Comparison of ENCODE assay signal across 22 cellular contexts in the genomic region with DNA sequence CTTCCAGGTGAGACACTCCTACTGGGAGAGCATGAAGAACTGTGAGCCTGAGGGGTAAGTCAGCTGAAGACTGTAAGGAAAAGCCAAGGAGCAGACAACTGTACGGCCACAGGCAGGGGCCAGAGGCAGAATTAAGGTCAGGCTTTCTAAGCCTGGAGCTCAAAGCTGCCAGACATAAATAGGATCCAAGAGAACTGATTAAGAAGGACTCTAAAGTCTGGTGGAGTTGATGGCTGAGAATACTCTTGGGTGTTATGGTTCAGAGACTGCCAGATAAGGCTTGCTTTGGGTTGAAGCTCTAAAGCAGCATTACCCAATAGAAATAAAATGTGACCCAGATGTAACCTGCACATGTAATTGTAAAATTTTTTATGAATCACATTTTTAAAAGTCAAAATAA. TPM values are rescaled to one million over a fixed set of nuclear protein-coding genes. Genes with fewer than 3 reads are reported as not detected.
"Had no signal": no experiment of that assay in that cellular context is flagged by ENCODE, and none has a peak within 500 bp of the region (broad histone marks: within the 10 kb centered on the region; RNA-seq: fewer than 3 reads in every experiment).

No MANE protein-coding gene starts in this region.

- H3K9me3 ChIP-seq: MG63, SJSA1 had no signal

- H3K27me3 ChIP-seq: MG63, SJSA1 had no signal

- ATAC-seq: HepG2 had no signal

- FAIRE-seq: HepG2, RCC 7860 had no signal

- H3K4me3 ChIP-seq: MG63, SJSA1, SK-N-MC had no signal

- DNase-seq: IMR-90, Karpas-422, KG1, MG63, NCI-H1092, NCI-H1105 treated with DMSO at 0.1 percent for 48 hours, NCI-H1417 treated with DMSO at 0.1 percent for 48 hours, NCI-H187, NCI-H2029, NCI-H2081 treated with DMSO at 0.1 percent for 48 hours, NCI-H2171, NCI-H226, NCI-H446, NCI-H510A, NCI-H524 treated with DMSO at 0.1 percent for 48 hours, Right ventricle myocardium superior, RPMI8226, SIG-M5 had no signal

- H3K27ac ChIP-seq: SJSA1, SK-N-MC had no signal

- H3K36me3 ChIP-seq: MG63, SJSA1 had no signal

RNA-seq across cellular contexts. Expression of a gene that starts 12.2 kb away (rescaled TPM):
- total RNA-seq: HepG2, SJSA1 had no signal
